Comparison of ENCODE assay signal across 20 cellular contexts in the genomic region with DNA sequence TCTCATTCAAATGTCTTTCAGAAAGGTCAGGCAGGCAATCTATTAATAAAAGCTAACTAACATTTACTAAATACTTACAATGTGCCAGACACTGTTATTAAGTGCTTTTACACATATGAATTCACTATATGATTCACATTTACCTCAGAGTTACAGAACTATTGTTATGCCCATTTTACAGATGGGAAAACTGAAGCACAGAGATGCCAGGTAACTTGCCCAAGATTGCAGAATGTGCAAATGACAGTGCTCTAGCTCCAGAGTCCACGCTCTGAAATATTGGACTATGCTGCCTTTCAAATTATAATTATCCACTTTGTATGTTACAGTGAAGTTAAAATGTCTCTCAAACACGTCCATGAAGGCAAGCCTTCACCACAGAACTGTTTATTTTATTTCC. TPM values are rescaled to one million over a fixed set of nuclear protein-coding genes. Genes with fewer than 3 reads are reported as not detected.
DNase-seq lines count a peak whose midpoint lies in the region; ATAC-seq and TF ChIP-seq lines count a peak whose summit lies in the region.
"Had no signal": no experiment of that assay in that cellular context is flagged by ENCODE, and none has a peak within 500 bp of the region (broad histone marks: within the 10 kb centered on the region; RNA-seq: fewer than 3 reads in every experiment).

No MANE protein-coding gene starts in this region.

- H3K4me2 ChIP-seq in SU-DHL-6 (ENCODE audit: low read depth, low read length, poor library complexity, severe bottlenecking), result peak overlapping the region; percentile 54
- H3K4me2 ChIP-seq: PC-9 had no signal

- H2AFZ ChIP-seq in SU-DHL-6 (ENCODE audit: low read depth, low read length, severe bottlenecking), result no peak overlapping the region
- H2AFZ ChIP-seq: PC-9 had no signal

- peak overlapping the region; percentile 1 for H3K27ac Mint-ChIP-seq in stimulated activated naive CD8-positive, alpha-beta T cell treated with anti-CD3 and anti-CD28 coated beads, Interleukin-15, Interleukin-2, amounts not matched to agents 100 ng/mL and 50 ng/mL, for 24 hours
- H3K27ac Mint-ChIP-seq in stimulated activated naive CD8-positive, alpha-beta T cell treated with anti-CD3 and anti-CD28 coated beads, Interleukin-15, amount 100 ng/mL, for 72 hours, result no peak overlapping the region
- peak overlapping the region; percentile 78 for H3K27ac Mint-ChIP-seq in memory B cell
- H3K27ac Mint-ChIP-seq: CD4-positive, CD25-positive, alpha-beta regulatory T cell had no signal

- H3K27me3 ChIP-seq in SU-DHL-6 (ENCODE audit: low read length) (no peaks in the 10 kb centered on the region), testis (no peaks in the 10 kb centered on the region)

- H3K79me2 ChIP-seq in SU-DHL-6 (ENCODE audit: insufficient read depth, low read length), result peaks cover 93% of the 10 kb centered on the region

- TF ChIP-seq CTCF in SU-DHL-6 (IDR thresholded peaks at IDR 0.05; ENCODE audit: insufficient read depth, low read length, poor library complexity, severe bottlenecking) (no peak), testis (IDR thresholded peaks at IDR 0.05) (no peak)

- no peaks in the 10 kb centered on the region for H3K9me2 ChIP-seq in SU-DHL-6 (replicated peaks; ENCODE audit: insufficient read depth, low read length)

- H3K4me3 ChIP-seq in SU-DHL-6 (ENCODE audit: insufficient read depth, low read length, poor library complexity, severe bottlenecking) (no peak overlapping the region), testis (no peak overlapping the region)
- H3K4me3 ChIP-seq: PC-9 had no signal

- no peaks in the 10 kb centered on the region for H3K9me3 Mint-ChIP-seq in stimulated activated naive CD8-positive, alpha-beta T cell treated with anti-CD3 and anti-CD28 coated beads, Interleukin-15, Interleukin-2, amounts not matched to agents 100 ng/mL and 50 ng/mL, for 24 hours
- no peaks in the 10 kb centered on the region for H3K9me3 Mint-ChIP-seq in stimulated activated naive CD8-positive, alpha-beta T cell treated with anti-CD3 and anti-CD28 coated beads, Interleukin-15, amount 100 ng/mL, for 72 hours
- no peaks in the 10 kb centered on the region for H3K9me3 Mint-ChIP-seq in memory B cell
- H3K9me3 Mint-ChIP-seq: CD4-positive, CD25-positive, alpha-beta regulatory T cell; T-cell had no signal

- no peak for DNase-seq in stimulated activated naive CD8-positive, alpha-beta T cell treated with anti-CD3 and anti-CD28 coated beads, Interleukin-15, amount 100 ng/mL, for 72 hours
- DNase-seq in memory B cell (ENCODE audit: low spot score in 2 of 2) (no peak), midbrain (lab: John Stamatoyannopoulos, UW) (no peak), testis (no peak)
- DNase-seq: CD4-positive, CD25-positive, alpha-beta regulatory T cell; EL; GF-D8; H7; Karpas-422; NCI-H1694; NCI-H2081 treated with DMSO at 0.1 percent for 48 hours; NCI-H446 treated with DMSO at 0.1 percent for 48 hours; NCI-H526 treated with DMSO at 0.1 percent for 48 hours; PC-9; T-cell had no signal

- H3F3A ChIP-seq in SU-DHL-6 (ENCODE audit: insufficient read depth), result peaks cover 18% of the 10 kb centered on the region

- peaks cover 18% of the 10 kb centered on the region for H3K36me3 Mint-ChIP-seq in stimulated activated naive CD8-positive, alpha-beta T cell treated with anti-CD3 and anti-CD28 coated beads, Interleukin-15, Interleukin-2, amounts not matched to agents 100 ng/mL and 50 ng/mL, for 24 hours (ENCODE audit: low read depth)
- peaks cover 2% of the 10 kb centered on the region for H3K36me3 Mint-ChIP-seq in memory B cell
- H3K36me3 Mint-ChIP-seq: CD4-positive, CD25-positive, alpha-beta regulatory T cell had no signal

- no peak overlapping the region for H3K4me3 Mint-ChIP-seq in stimulated activated naive CD8-positive, alpha-beta T cell treated with anti-CD3 and anti-CD28 coated beads, Interleukin-15, Interleukin-2, amounts not matched to agents 100 ng/mL and 50 ng/mL, for 24 hours
- H3K4me3 Mint-ChIP-seq in stimulated activated naive CD8-positive, alpha-beta T cell treated with anti-CD3 and anti-CD28 coated beads, Interleukin-15, amount 100 ng/mL, for 72 hours, result no peak overlapping the region
- no peak overlapping the region for H3K4me3 Mint-ChIP-seq in memory B cell
- H3K4me3 Mint-ChIP-seq: CD4-positive, CD25-positive, alpha-beta regulatory T cell; T-cell had no signal

- no peak for TF ChIP-seq POLR2A in testis (IDR thresholded peaks at IDR 0.05)

- H4K20me1 ChIP-seq in SU-DHL-6 (ENCODE audit: low read depth, low read length), result no peaks in the 10 kb centered on the region

- H3K36me3 ChIP-seq in SU-DHL-6 (ENCODE audit: low read length), result no peaks in the 10 kb centered on the region; the same call in 1 of the 2 replicates
- H3K36me3 ChIP-seq in testis (ENCODE audit: low read depth, missing control alignments), result no peaks in the 10 kb centered on the region

- H3K27ac ChIP-seq in SU-DHL-6 (ENCODE audit: low read depth, low read length) (peak overlapping the region; percentile 79), testis (no peak overlapping the region)
- H3K27ac ChIP-seq: PC-9 had no signal

- no peaks in the 10 kb centered on the region for H3K4me1 ChIP-seq in testis

- intact Hi-C loops in testis (cut with DNase I; ENCODE audit: low total_unique reads), result no loop called here

- 84 to 93% methylated on average over 2 of the region's 2 CpGs for WGBS in testis, 2 donors

- H3K9me3 ChIP-seq in SU-DHL-6 (ENCODE audit: insufficient read depth, low read length) (no peaks in the 10 kb centered on the region), testis (no peaks in the 10 kb centered on the region)

- no peaks in the 10 kb centered on the region for H3K27me3 Mint-ChIP-seq in stimulated activated naive CD8-positive, alpha-beta T cell treated with anti-CD3 and anti-CD28 coated beads, Interleukin-15, Interleukin-2, amounts not matched to agents 100 ng/mL and 50 ng/mL, for 24 hours
- no peaks in the 10 kb centered on the region for H3K27me3 Mint-ChIP-seq in stimulated activated naive CD8-positive, alpha-beta T cell treated with anti-CD3 and anti-CD28 coated beads, Interleukin-15, amount 100 ng/mL, for 72 hours
- H3K27me3 Mint-ChIP-seq in memory B cell, result no peaks in the 10 kb centered on the region
- H3K27me3 Mint-ChIP-seq: CD4-positive, CD25-positive, alpha-beta regulatory T cell; T-cell had no signal

- ATAC-seq in stimulated activated naive CD8-positive, alpha-beta T cell treated with anti-CD3 and anti-CD28 coated beads, Interleukin-15, amount 100 ng/mL, for 72 hours, result no peak
- ATAC-seq in memory B cell (ENCODE audit: low read depth) (no peak), HG03354 (IDR thresholded peaks at IDR 0.05; ENCODE audit: poor library complexity, severe bottlenecking, unreplicated experiment) (no peak), HG03039 (IDR thresholded peaks at IDR 0.05; ENCODE audit: unreplicated experiment) (no peak)
- ATAC-seq: SK-N-SH treated with all-trans-retinoic acid at 6 μM for 48 hours, T-cell had no signal

- H3K4me1 Mint-ChIP-seq in stimulated activated naive CD8-positive, alpha-beta T cell treated with anti-CD3 and anti-CD28 coated beads, Interleukin-15, Interleukin-2, amounts not matched to agents 100 ng/mL and 50 ng/mL, for 24 hours (ENCODE audit: low read depth), result peaks cover 31% of the 10 kb centered on the region
- H3K4me1 Mint-ChIP-seq in stimulated activated naive CD8-positive, alpha-beta T cell treated with anti-CD3 and anti-CD28 coated beads, Interleukin-15, amount 100 ng/mL, for 72 hours, result peaks cover 31% of the 10 kb centered on the region
- peaks cover 12% of the 10 kb centered on the region for H3K4me1 Mint-ChIP-seq in memory B cell

- H3K9ac ChIP-seq in SU-DHL-6 (ENCODE audit: low read length), result no peak overlapping the region

RNA-seq across cellular contexts. Expression of gene UPF2, which starts 22.0 kb away (rescaled TPM):
- 10 to 100 TPM; 36.9 to 43.7 TPM for total RNA-seq in testis
- polyA plus RNA-seq in testis (ENCODE audit: insufficient read depth, low read depth, low replicate concordance), result 15.7 TPM

RNA-seq across cellular contexts. Expression of gene DHTKD1, which starts 48.2 kb away (rescaled TPM):
- 10 to 100 TPM; 26.1 to 28.8 TPM for total RNA-seq in testis
- polyA plus RNA-seq in testis (ENCODE audit: insufficient read depth, low read depth, low replicate concordance), result 15.6 TPM

Comparison
In these comparisons a context has a peak if more than half of its experiments do, and no peak if none do; other contexts are left out.
1. H3K27ac Mint-ChIP-seq: peak in stimulated activated naive CD8-positive, alpha-beta T cell treated with anti-CD3 and anti-CD28 coated beads, Interleukin-15, Interleukin-2, amounts not matched to agents 100 ng/mL and 50 ng/mL, for 24 hours (single experiment) and memory B cell (single experiment); none in stimulated activated naive CD8-positive, alpha-beta T cell treated with anti-CD3 and anti-CD28 coated beads, Interleukin-15, amount 100 ng/mL, for 72 hours (0 of 2).